ENCODE assay signal across 19 cellular contexts in the genomic region with DNA sequence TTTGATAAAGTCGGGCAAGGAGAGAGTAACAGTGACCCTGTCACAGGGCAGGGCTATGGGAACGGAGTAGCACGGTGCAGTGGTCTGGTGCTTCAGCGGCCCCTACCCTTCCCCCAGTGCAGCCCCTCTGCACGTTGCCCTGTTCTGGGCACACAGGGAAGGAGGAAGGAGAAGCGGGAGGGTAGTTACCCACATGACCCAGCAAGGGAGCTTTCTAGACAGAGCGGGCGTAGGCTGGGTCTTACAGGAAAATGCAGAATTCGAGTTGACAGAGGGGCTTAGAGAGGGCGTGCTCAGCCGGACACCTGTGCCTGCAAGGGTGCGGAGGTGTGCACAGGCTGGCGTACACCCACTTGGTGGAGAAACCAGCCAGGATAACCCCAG.
DNase-seq lines count a peak whose midpoint lies in the region; ATAC-seq and TF ChIP-seq lines count a peak whose summit lies in the region.
"Had no signal": no experiment of that assay in that cellular context is flagged by ENCODE, and none has a peak within 500 bp of the region (broad histone marks: within the 10 kb centered on the region; RNA-seq: fewer than 3 reads in every experiment).

No MANE protein-coding gene starts in this region.

- TF ChIP-seq CTCF in GM13976 (IDR thresholded peaks at IDR 0.05; ENCODE audit: borderline replicate concordance, control extremely low read depth, extremely low read depth, insufficient read depth, missing control alignments) (no peak), neural crest cell (conservative IDR thresholded peaks at IDR 0.05) (no peak), osteocyte (IDR thresholded peaks at IDR 0.05) (no peak)

- in situ Hi-C loops in GM13976 (cut with MboI; ENCODE audit: low sequenced_read_pairs, unreplicated experiment), result no loop called here

- ATAC-seq in central memory CD8-positive, alpha-beta T cell (replicated peaks; ENCODE audit: extremely low read depth, poor library complexity, severe bottlenecking), result no peak
- ATAC-seq in GM21360 (IDR thresholded peaks at IDR 0.05; ENCODE audit: unreplicated experiment), result no peak
- ATAC-seq: GM23338 had no signal

- H3K27me3 Mint-ChIP-seq in central memory CD8-positive, alpha-beta T cell, result peaks cover 34% of the 10 kb centered on the region
- H3K27me3 Mint-ChIP-seq in neural crest cell (ENCODE audit: low read depth) (peaks cover 21% of the 10 kb centered on the region), osteocyte (ENCODE audit: unreplicated experiment) (no peaks in the 10 kb centered on the region)

- DNase-seq in GM13976 (ENCODE audit: low spot score) (peak; percentile 3), neural crest cell (ENCODE audit: low read depth, low spot score) (no peak), osteocyte (ENCODE audit: extremely low spot score, unreplicated experiment) (peak; percentile 69), DMS114 treated with DMSO at 0.1 percent for 48 hours (lab: John Stamatoyannopoulos, UW; ENCODE audit: unreplicated experiment) (no peak), AG08395 (ENCODE audit: low spot score) (no peak), GOT3 (lab: John Stamatoyannopoulos, UW) (no peak)
- DNase-seq in central memory CD8-positive, alpha-beta T cell (ENCODE audit: low spot score in 2 of 2), result no peak
- DNase-seq: AML-193; BE2C; CD4-positive, alpha-beta T cell; CD8-positive, alpha-beta memory T cell; DMS 273 treated with DMSO at 0.1 percent for 48 hours; DMS53; DMS79 treated with DMSO at 0.1 percent for 48 hours; GF-D8; HFFc6 had no signal

- no peaks in the 10 kb centered on the region for H3K9me3 Mint-ChIP-seq in central memory CD8-positive, alpha-beta T cell
- no peaks in the 10 kb centered on the region for H3K9me3 Mint-ChIP-seq in neural crest cell
- H3K9me3 Mint-ChIP-seq in osteocyte (ENCODE audit: unreplicated experiment), result peaks cover 33% of the 10 kb centered on the region

- H3K36me3 Mint-ChIP-seq in central memory CD8-positive, alpha-beta T cell (ENCODE audit: insufficient read depth), result peaks cover 3% of the 10 kb centered on the region
- no peaks in the 10 kb centered on the region for H3K36me3 Mint-ChIP-seq in neural crest cell (ENCODE audit: low read depth)
- H3K36me3 Mint-ChIP-seq in osteocyte (ENCODE audit: unreplicated experiment), result no peaks in the 10 kb centered on the region
- H3K36me3 Mint-ChIP-seq: CD14-positive monocyte; CD8-positive, alpha-beta memory T cell had no signal

- H3K4me1 Mint-ChIP-seq in central memory CD8-positive, alpha-beta T cell, result peaks cover 10% of the 10 kb centered on the region
- peaks cover 30% of the 10 kb centered on the region for H3K4me1 Mint-ChIP-seq in neural crest cell
- no peaks in the 10 kb centered on the region for H3K4me1 Mint-ChIP-seq in osteocyte (ENCODE audit: unreplicated experiment)
- H3K4me1 Mint-ChIP-seq: CD14-positive monocyte had no signal

- no peak overlapping the region for H3K4me3 Mint-ChIP-seq in central memory CD8-positive, alpha-beta T cell
- no peak overlapping the region for H3K4me3 Mint-ChIP-seq in neural crest cell
- H3K4me3 Mint-ChIP-seq in osteocyte (ENCODE audit: unreplicated experiment), result no peak overlapping the region
- H3K4me3 Mint-ChIP-seq: CD14-positive monocyte; CD4-positive, alpha-beta T cell; CD8-positive, alpha-beta memory T cell; GM23338; HFFc6 had no signal

- H3K27ac Mint-ChIP-seq in central memory CD8-positive, alpha-beta T cell (ENCODE audit: low read depth), result peak overlapping the region; percentile 44
- H3K27ac Mint-ChIP-seq in neural crest cell (ENCODE audit: unreplicated experiment), result peak overlapping the region; percentile 87
- no peak overlapping the region for H3K27ac Mint-ChIP-seq in osteocyte (ENCODE audit: unreplicated experiment)
- H3K27ac Mint-ChIP-seq: CD14-positive monocyte; CD4-positive, alpha-beta T cell; GM23338; HFFc6 had no signal

Comparison
In these comparisons a context has a peak if more than half of its experiments do, and no peak if none do; other contexts are left out.
1. DNase-seq: peak in GM13976 (single experiment) and osteocyte (single experiment); none in central memory CD8-positive, alpha-beta T cell (0 of 2), neural crest cell (single experiment), DMS114 treated with DMSO at 0.1 percent for 48 hours (single experiment), AG08395 (single experiment) and GOT3 (single experiment).